In the genomic region with DNA sequence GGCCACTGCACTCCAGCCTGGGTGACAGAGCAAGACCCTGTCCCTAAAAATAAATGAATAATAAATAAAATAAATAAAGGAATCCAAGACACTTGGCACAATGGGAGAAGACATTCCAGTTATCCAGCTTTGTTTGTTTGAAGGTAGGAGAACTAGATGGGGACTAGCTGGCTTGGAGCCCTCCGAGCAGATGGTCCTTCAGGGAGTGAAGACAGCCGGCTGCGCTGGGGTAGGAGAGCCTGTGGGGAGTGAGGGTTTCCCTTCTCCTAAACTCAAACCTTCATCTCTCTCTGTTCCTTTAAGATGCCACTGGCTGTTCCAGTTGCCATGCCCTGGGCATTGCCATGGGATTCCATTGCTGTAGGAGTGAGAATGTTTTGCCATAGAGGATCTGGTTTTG, we compare ENCODE assay signal across 16 cellular contexts.
DNase-seq lines count a peak whose midpoint lies in the region; ATAC-seq and TF ChIP-seq lines count a peak whose summit lies in the region.
"Had no signal": no experiment of that assay in that cellular context is flagged by ENCODE, and none has a peak within 500 bp of the region (broad histone marks: within the 10 kb centered on the region; RNA-seq: fewer than 3 reads in every experiment).

No MANE protein-coding gene starts in this region.

- H2BK20ac ChIP-seq in IMR-90 (ENCODE audit: low read depth, low read length), result no peak overlapping the region

- no peak overlapping the region for H4K91ac ChIP-seq in IMR-90 (ENCODE audit: insufficient read depth, low read depth, low read length)

- no peak overlapping the region for H2BK5ac ChIP-seq in IMR-90 (ENCODE audit: low read depth, low read length, poor library complexity, severe bottlenecking)

- H2BK120ac ChIP-seq in IMR-90 (ENCODE audit: low read depth, low read length), result no peak overlapping the region

- DNase-seq in DMS 273 treated with DMSO at 0.1 percent for 48 hours (lab: John Stamatoyannopoulos, UW), result peak; percentile 55
- no peak for DNase-seq in IMR-90
- peak; percentile 32 for DNase-seq in NCI-H446 treated with DMSO at 0.1 percent for 48 hours (lab: John Stamatoyannopoulos, UW)
- DNase-seq in cerebellar cortex (ENCODE audit: low spot score), result peak; percentile 69
- DNase-seq in NCI-H2227 treated with DMSO at 0.1 percent for 48 hours (lab: John Stamatoyannopoulos, UW), result no peak
- DNase-seq in PC-9, result no peak
- DNase-seq in epidermal melanocyte (ENCODE audit: insufficient read length, low spot score), result no peak
- no peak for DNase-seq in A172 (ENCODE audit: low spot score)
- DNase-seq: BE2C; CD4-positive, alpha-beta memory T cell; COR-L47; DMS53 had no signal

- TF ChIP-seq POLR2A in IMR-90 (IDR thresholded peaks at IDR 0.05; ENCODE audit: low read depth, low read length), result no peak

- H4K5ac ChIP-seq in IMR-90 (ENCODE audit: low read depth, low read length), result no peak overlapping the region

- H4K20me1 ChIP-seq in IMR-90 (ENCODE audit: insufficient read depth, low read length) (peaks cover 100% of the 10 kb centered on the region), PC-9 (ENCODE audit: insufficient read depth) (no peaks in the 10 kb centered on the region; the same call in 1 of the 2 replicates)

- BruUV-seq in IMR-90 (replicated peaks; lab: Mats Ljungman, UMichigan) (no TSS peak), PC-9 (replicated peaks; lab: Mats Ljungman, UMichigan) (no TSS peak)

- H3K36me3 ChIP-seq in IMR-90 (ENCODE audit: control insufficient read depth, insufficient read depth, low read length) (peaks cover 14% of the 10 kb centered on the region), PC-9 (ENCODE audit: low read depth) (no peaks in the 10 kb centered on the region)
- H3K36me3 ChIP-seq: BE2C had no signal

- 0 out of 2 replicates have a peak overlapping the region, but pooled peaks have one; percentile 46 for H2AK5ac ChIP-seq in IMR-90 (ENCODE audit: low read depth, low read length)

- H3K4me1 ChIP-seq in IMR-90 (ENCODE audit: control insufficient read depth, insufficient read depth, low read length), result peaks cover 24% of the 10 kb centered on the region
- no peaks in the 10 kb centered on the region for H3K4me1 ChIP-seq in PC-9 (replicated peaks; ENCODE audit: insufficient read depth)

- H3K18ac ChIP-seq in IMR-90 (ENCODE audit: low read depth, low read length), result no peak overlapping the region

- no peak overlapping the region for H3K56ac ChIP-seq in IMR-90 (ENCODE audit: extremely low read depth, insufficient read depth, low read length)

- H4K8ac ChIP-seq in IMR-90 (ENCODE audit: low read depth in 2 of 2, low read length in 2 of 2), result no peak overlapping the region

- no peak overlapping the region for H3K23ac ChIP-seq in IMR-90 (ENCODE audit: low read depth, low read length)

- H3K9ac ChIP-seq in IMR-90 (ENCODE audit: low read depth, low read length), result no peak overlapping the region

- no peak overlapping the region for H3K4ac ChIP-seq in IMR-90 (ENCODE audit: low read depth, low read length)

- no peak overlapping the region for H2AFZ ChIP-seq in IMR-90 (replicated peaks; ENCODE audit: low read length, poor library complexity)
- no peak overlapping the region for H2AFZ ChIP-seq in PC-9

- H3K4me2 ChIP-seq in IMR-90 (ENCODE audit: low read depth, low read length) (no peak overlapping the region), PC-9 (no peak overlapping the region)
- H3K4me2 ChIP-seq: A549 had no signal

- no peaks in the 10 kb centered on the region for H3K79me2 ChIP-seq in PC-9 (ENCODE audit: low read depth)

- dilution Hi-C loops in IMR-90 (cut with HindIII; ENCODE audit: low sequenced_read_pairs, unreplicated experiment), result no loop called here

- TF ChIP-seq RAD21 in IMR-90 (IDR thresholded peaks at IDR 0.05; ENCODE audit: low read length), result no peak

- in situ Hi-C loops in IMR-90 (cut with MboI; ENCODE audit: low sequenced_read_pairs), result no loop called here

- H3K14ac ChIP-seq in IMR-90 (replicated peaks; ENCODE audit: low read depth, low read length), result no peak overlapping the region

- H3K9me3 ChIP-seq in IMR-90 (ENCODE audit: control insufficient read depth, insufficient read depth, low read length) (no peaks in the 10 kb centered on the region), PC-9 (ENCODE audit: insufficient read depth, low read depth) (no peaks in the 10 kb centered on the region)
- H3K9me3 ChIP-seq: A549, BE2C had no signal

- H3K27ac ChIP-seq in IMR-90 (ENCODE audit: insufficient read depth, low read length) (no peak overlapping the region), PC-9 (no peak overlapping the region)
- H3K27ac ChIP-seq: A549, C4-2B had no signal

- peaks cover 31 to 100% of the 10 kb centered on the region in 2 experiments for H3K79me1 ChIP-seq in IMR-90 (ENCODE audit: low read depth in 1 of 2, low read length in 2 of 2)

- CTCF ChIA-PET in IMR-90 (lab: Yijun Ruan, JAX), result no interaction called here
- CTCF ChIA-PET in PC-9 (lab: Charles Lee), result no interaction called here

- intact Hi-C loops in IMR-90 (cut with micrococcal nuclease) (no loop called here), PC-9 (cut with micrococcal nuclease; ENCODE audit: unreplicated experiment) (no loop called here)

- WGBS in IMR-90 (ENCODE audit: extremely low coverage in 2 of 2, insufficient read length in 1 of 2), 2 experiments, result no CpG with 5 or more reads among the region's 3 CpGs

- H3F3A ChIP-seq in PC-9 (ENCODE audit: insufficient read depth, low read depth), result no peaks in the 10 kb centered on the region

- H3K27me3 ChIP-seq in IMR-90 (ENCODE audit: control insufficient read depth, insufficient read depth, low read length) (no peaks in the 10 kb centered on the region), PC-9 (ENCODE audit: insufficient read depth, low read depth) (no peaks in the 10 kb centered on the region)
- H3K27me3 ChIP-seq: BE2C had no signal

- H3K4me3 ChIP-seq in IMR-90 (ENCODE audit: insufficient read depth, low read depth, low read length) (no peak overlapping the region), PC-9 (no peak overlapping the region)
- H3K4me3 ChIP-seq: A549 had no signal

- no peak for ATAC-seq in IMR-90 (ENCODE audit: low read depth)
- ATAC-seq: A549, HCT116, HepG2 had no signal

- H3K9me1 ChIP-seq in IMR-90 (ENCODE audit: insufficient read depth, low read length), result peaks cover 67% of the 10 kb centered on the region

- no peak overlapping the region for H2AK9ac ChIP-seq in IMR-90 (replicated peaks; ENCODE audit: low read depth, low read length, poor library complexity)

- H2BK15ac ChIP-seq in IMR-90 (ENCODE audit: low read depth, low read length), result no peak overlapping the region

- POLR2A ChIA-PET in IMR-90 (lab: Charles Lee; ENCODE audit: unreplicated experiment) (interaction anchor here (1.0 kb wide), 1 partner anchor 10 kb away, joined by 3 read pairs; no protein-coding TSS in a partner anchor), PC-9 (lab: Charles Lee; ENCODE audit: unreplicated experiment) (interaction anchor here (0.5 kb wide), 1 partner anchor 1037 kb away, joined by 5 read pairs; no protein-coding TSS in a partner anchor)

- no peak for TF ChIP-seq CTCF in IMR-90 (conservative IDR thresholded peaks at IDR 0.05; ENCODE audit: low read depth, low read length)
- TF ChIP-seq CTCF in PC-9 (conservative IDR thresholded peaks at IDR 0.05), result no peak

- no peaks in the 10 kb centered on the region for H3K9me2 ChIP-seq in PC-9 (ENCODE audit: insufficient read depth)

TF ChIP-seq in IMR-90, 13 proteins besides CTCF, POLR2A, EP300 and RAD21:
- no peak for TF ChIP-seq MAZ (IDR thresholded peaks at IDR 0.05; ENCODE audit: borderline replicate concordance, low read depth, low read length)
- TF ChIP-seq, protein P1, sequence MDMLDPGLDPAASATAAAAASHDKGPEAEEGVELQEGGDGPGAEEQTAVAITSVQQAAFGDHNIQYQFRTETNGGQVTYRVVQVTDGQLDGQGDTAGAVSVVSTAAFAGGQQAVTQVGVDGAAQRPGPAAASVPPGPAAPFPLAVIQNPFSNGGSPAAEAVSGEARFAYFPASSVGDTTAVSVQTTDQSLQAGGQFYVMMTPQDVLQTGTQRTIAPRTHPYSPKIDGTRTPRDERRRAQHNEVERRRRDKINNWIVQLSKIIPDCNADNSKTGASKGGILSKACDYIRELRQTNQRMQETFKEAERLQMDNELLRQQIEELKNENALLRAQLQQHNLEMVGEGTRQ (IDR thresholded peaks at IDR 0.05; ENCODE audit: low read depth, low read length), result no peak
- TF ChIP-seq CHD1 (IDR thresholded peaks at IDR 0.05; ENCODE audit: low read depth, low read length), result no peak
- TF ChIP-seq, protein P2, sequence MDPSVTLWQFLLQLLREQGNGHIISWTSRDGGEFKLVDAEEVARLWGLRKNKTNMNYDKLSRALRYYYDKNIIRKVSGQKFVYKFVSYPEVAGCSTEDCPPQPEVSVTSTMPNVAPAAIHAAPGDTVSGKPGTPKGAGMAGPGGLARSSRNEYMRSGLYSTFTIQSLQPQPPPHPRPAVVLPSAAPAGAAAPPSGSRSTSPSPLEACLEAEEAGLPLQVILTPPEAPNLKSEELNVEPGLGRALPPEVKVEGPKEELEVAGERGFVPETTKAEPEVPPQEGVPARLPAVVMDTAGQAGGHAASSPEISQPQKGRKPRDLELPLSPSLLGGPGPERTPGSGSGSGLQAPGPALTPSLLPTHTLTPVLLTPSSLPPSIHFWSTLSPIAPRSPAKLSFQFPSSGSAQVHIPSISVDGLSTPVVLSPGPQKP (IDR thresholded peaks at IDR 0.05; ENCODE audit: borderline replicate concordance, low read depth, low read length), result no peak
TF ChIP-seq in IMR-90: peak in this region for 0.

Comparison
In these comparisons a context has a peak if more than half of its experiments do, and no peak if none do; other contexts are left out.
1. DNase-seq: peak in DMS 273 treated with DMSO at 0.1 percent for 48 hours (single experiment), NCI-H446 treated with DMSO at 0.1 percent for 48 hours (single experiment) and cerebellar cortex (single experiment); none in IMR-90 (single experiment), NCI-H2227 treated with DMSO at 0.1 percent for 48 hours (single experiment), PC-9 (0 of 2), epidermal melanocyte (single experiment) and A172 (single experiment).